Comparison of ENCODE assay signal across 16 cellular contexts in the genomic region with DNA sequence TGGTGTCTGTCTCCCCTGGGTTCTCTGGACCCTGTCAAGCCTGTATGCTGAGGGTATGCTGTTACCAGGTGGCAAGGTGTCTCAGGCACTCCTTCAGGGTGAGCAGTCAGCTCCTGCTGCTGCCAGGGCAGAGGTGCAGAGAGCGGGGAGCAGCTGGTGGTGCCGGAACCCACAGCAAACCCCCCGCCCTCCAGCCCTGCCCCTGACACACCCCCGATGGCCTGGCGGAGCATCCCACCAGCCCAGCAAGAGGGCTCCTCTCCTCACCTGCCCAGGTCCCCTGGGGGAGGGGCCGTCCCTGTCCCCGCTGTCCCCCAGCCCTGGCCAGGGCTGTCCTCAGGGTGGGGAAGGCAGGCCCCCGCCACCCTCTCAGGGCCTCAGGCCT. TPM values are rescaled to one million over a fixed set of nuclear protein-coding genes. Genes with fewer than 3 reads are reported as not detected.
DNase-seq lines count a peak whose midpoint lies in the region; ATAC-seq and TF ChIP-seq lines count a peak whose summit lies in the region.
"Had no signal": no experiment of that assay in that cellular context is flagged by ENCODE, and none has a peak within 500 bp of the region (broad histone marks: within the 10 kb centered on the region; RNA-seq: fewer than 3 reads in every experiment).

No MANE protein-coding gene starts in this region.

- H3K4me3 ChIP-seq in Panc1 (ENCODE audit: low read depth in 2 of 2, low read length in 2 of 2) = no peak overlapping the region
- peak overlapping the region; percentile 8 for H3K4me3 ChIP-seq in epithelial cell of esophagus (ENCODE audit: low read length)
- peak overlapping the region in 1 of 2 donors; percentile 26 for H3K4me3 ChIP-seq in muscle layer of duodenum (ENCODE audit: low read depth in 1 of 2, low read length in 2 of 2)
- H3K4me3 ChIP-seq in vagina = peak overlapping the region in 1 of 2 donors; percentile 10

- BruUV-seq in Panc1 (replicated peaks; lab: Mats Ljungman, UMichigan) = no TSS peak

- CTCF ChIA-PET in Panc1 (lab: Charles Lee) = interaction anchor here (0.5 kb wide), 1 partner anchor 12 kb away, joined by 10 read pairs; no protein-coding TSS in a partner anchor

- H3K9me3 ChIP-seq in Panc1 (ENCODE audit: control insufficient read depth, insufficient read depth, low read depth, low read length) (no peaks in the 10 kb centered on the region), muscle layer of duodenum (ENCODE audit: control insufficient read depth in 1 of 2, low read length in 2 of 2) (no peaks in the 10 kb centered on the region), vagina (no peaks in the 10 kb centered on the region)

- POLR2A ChIA-PET in Panc1 (lab: Charles Lee) = no interaction called here

- DNase-seq in Panc1 (ENCODE audit: low read depth, low spot score) (no peak), epithelial cell of esophagus (ENCODE audit: low read depth) (no peak), vagina (ENCODE audit: extremely low spot score in 2 of 2) (no peak), NK-92 (lab: John Stamatoyannopoulos, UW; ENCODE audit: unreplicated experiment) (no peak)
- DNase-seq: activated CD8-positive, alpha-beta T cell treated with anti-CD3 and anti-CD28 coated beads, Interleukin-2, amount 10 ng/mL, durations not matched to agents 7 days and 5 days; activated naive CD8-positive, alpha-beta T cell treated with anti-CD3 and anti-CD28 coated beads, Interleukin-2, amount 10 ng/mL, durations not matched to agents 7 days and 5 days; activated T-cell treated with anti-CD3 and anti-CD28 coated beads, Interleukin-2, amount 50 U/mL, for 72 hours; C1 segment of cervical spinal cord; DMS79; effector CD4-positive, alpha-beta T cell; naive thymus-derived CD8-positive, alpha-beta T cell; NCI-H2081 treated with DMSO at 0.1 percent for 48 hours; NCI-H526 treated with DMSO at 0.1 percent for 48 hours had no signal

- TF ChIP-seq CTCF in Panc1 (IDR thresholded peaks at IDR 0.05) (no peak), epithelial cell of esophagus (IDR thresholded peaks at IDR 0.05; ENCODE audit: insufficient read depth, low read depth, low read length, missing control alignments) (no peak), vagina (IDR thresholded peaks at IDR 0.05) (no peak)

- H3K36me3 ChIP-seq in Panc1 (ENCODE audit: control insufficient read depth, insufficient read depth, low read length) (no peaks in the 10 kb centered on the region), muscle layer of duodenum (ENCODE audit: control insufficient read depth in 1 of 2, insufficient read depth in 2 of 2, low read length in 2 of 2) (no peaks in the 10 kb centered on the region), vagina (no peaks in the 10 kb centered on the region)

- H3K4me1 ChIP-seq in Panc1 (ENCODE audit: control insufficient read depth, insufficient read depth, low read length) = peaks cover 65% of the 10 kb centered on the region
- peaks cover 4 to 14% of the 10 kb centered on the region in 2 donors for H3K4me1 ChIP-seq in muscle layer of duodenum (ENCODE audit: control insufficient read depth in 1 of 2, insufficient read depth in 2 of 2, low read length in 2 of 2)
- H3K4me1 ChIP-seq in vagina = peaks cover 51% of the 10 kb centered on the region

- in situ Hi-C loops in Panc1 (cut with HindIII; ENCODE audit: low pct_unique_long_range_greater_than_20kb, low sequenced_read_pairs) = no loop called here

- intact Hi-C loops in Panc1 (cut with micrococcal nuclease; ENCODE audit: unreplicated experiment) = no loop called here
- intact Hi-C loops in vagina (cut with DNase I) = no loop called here

- ATAC-seq in Panc1 = no peak
- no peak for ATAC-seq in HG03097 (IDR thresholded peaks at IDR 0.05; ENCODE audit: low FRiP score, unreplicated experiment)
- ATAC-seq in GM21786 (IDR thresholded peaks at IDR 0.05; ENCODE audit: unreplicated experiment) = no peak
- ATAC-seq: activated CD8-positive, alpha-beta T cell treated with anti-CD3 and anti-CD28 coated beads, Interleukin-2, amount 10 ng/mL, durations not matched to agents 7 days and 5 days; activated T-cell treated with anti-CD3 and anti-CD28 coated beads, Interleukin-2, amount 50 U/mL, for 72 hours; naive thymus-derived CD8-positive, alpha-beta T cell had no signal

- peak overlapping the region; percentile 63 for H3K27ac ChIP-seq in Panc1 (ENCODE audit: low read length)
- H3K27ac ChIP-seq in muscle layer of duodenum (ENCODE audit: low read length) = peak overlapping the region; percentile 77
- H3K27ac ChIP-seq in vagina = peak overlapping the region; percentile 89

- TF ChIP-seq POLR2A in vagina (IDR thresholded peaks at IDR 0.05) = no peak

- H3K27me3 ChIP-seq in Panc1 (ENCODE audit: control insufficient read depth, insufficient read depth, low read length) = no peaks in the 10 kb centered on the region
- no peaks in the 10 kb centered on the region for H3K27me3 ChIP-seq in muscle layer of duodenum (ENCODE audit: low read depth, low read length)
- H3K27me3 ChIP-seq in vagina = no peaks in the 10 kb centered on the region

RNA-seq across cellular contexts. Expression of a gene that starts 12.0 kb away (rescaled TPM):
- total RNA-seq in Panc1 (2021; ENCODE audit: unreplicated experiment) (58.2 TPM), vagina (97.2 TPM)
- 65.3 TPM for polyA plus RNA-seq in Panc1 (2012; ENCODE audit: insufficient read length)

RNA-seq across cellular contexts. Expression of a gene that starts 30.1 kb away (rescaled TPM):
- 59.7 TPM for total RNA-seq in Panc1 (2021; ENCODE audit: unreplicated experiment)
- polyA plus RNA-seq in Panc1 (2012; ENCODE audit: insufficient read length) = 98.5 TPM
- total RNA-seq in vagina = 34.4 TPM

RNA-seq across cellular contexts. Expression of a gene that starts 30.3 kb away (rescaled TPM):
- 23.4 TPM for total RNA-seq in Panc1 (2021; ENCODE audit: unreplicated experiment)
- polyA plus RNA-seq in Panc1 (2012; ENCODE audit: insufficient read length) = 41.1 TPM
- 21.4 TPM for total RNA-seq in vagina
